Comparison of ENCODE assay signal across 10 cellular contexts in the genomic region with DNA sequence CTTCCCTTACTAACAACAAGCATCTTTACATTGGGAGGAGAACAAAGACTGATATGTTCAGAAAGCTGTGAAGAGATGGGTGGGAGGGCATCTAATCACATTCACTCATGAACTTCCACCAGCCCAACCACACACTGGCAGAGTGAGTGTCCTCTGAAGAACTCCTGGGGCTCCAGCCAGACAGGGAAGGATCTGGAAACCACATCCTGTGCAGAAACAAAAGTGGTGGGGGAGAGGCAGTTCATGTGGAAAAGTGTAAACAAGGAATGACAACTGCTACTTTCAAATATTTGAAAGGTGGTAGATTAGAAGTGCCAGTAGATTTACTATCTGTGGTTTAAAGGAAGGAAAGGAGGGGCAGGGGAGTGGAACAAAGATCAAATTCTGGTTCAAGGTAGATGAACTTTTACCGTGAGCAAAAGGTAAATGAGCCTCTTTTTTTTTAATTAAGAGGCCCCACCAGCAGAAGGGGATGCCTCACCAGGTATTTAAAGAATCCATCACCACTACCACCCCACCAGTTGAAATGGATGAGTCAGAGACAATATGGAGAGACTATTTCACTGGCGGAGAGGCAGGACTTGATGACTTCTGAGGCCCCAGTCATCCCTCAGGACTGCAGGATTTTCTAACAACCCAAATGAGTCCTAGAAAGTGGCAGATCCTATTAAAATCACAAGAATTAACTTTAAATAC. TPM values are rescaled to one million over a fixed set of nuclear protein-coding genes. Genes with fewer than 3 reads are reported as not detected.
DNase-seq lines count a peak whose midpoint lies in the region; ATAC-seq and TF ChIP-seq lines count a peak whose summit lies in the region.
"Had no signal": no experiment of that assay in that cellular context is flagged by ENCODE, and none has a peak within 500 bp of the region (broad histone marks: within the 10 kb centered on the region; RNA-seq: fewer than 3 reads in every experiment).

No MANE protein-coding gene starts in this region.

- no peaks in the 10 kb centered on the region for H3K27me3 Mint-ChIP-seq in WTC11 (ENCODE audit: low read depth)
- H3K27me3 Mint-ChIP-seq in activated naive CD8-positive, alpha-beta T cell treated with anti-CD3 and anti-CD28 coated beads, Interleukin-2, amount 50 U/mL, for 24 hours, result peaks cover 4% of the 10 kb centered on the region
- no peaks in the 10 kb centered on the region for H3K27me3 Mint-ChIP-seq in T-helper 17 cell

- POLR2A ChIA-PET in WTC11 (lab: Charles Lee), result no interaction called here

- H3K9me3 Mint-ChIP-seq in WTC11, result no peaks in the 10 kb centered on the region
- H3K9me3 Mint-ChIP-seq in activated naive CD8-positive, alpha-beta T cell treated with anti-CD3 and anti-CD28 coated beads, Interleukin-2, amount 50 U/mL, for 24 hours, result no peaks in the 10 kb centered on the region

- peaks cover 46% of the 10 kb centered on the region for H3K4me1 Mint-ChIP-seq in WTC11
- peaks cover 4% of the 10 kb centered on the region for H3K4me1 Mint-ChIP-seq in activated naive CD8-positive, alpha-beta T cell treated with anti-CD3 and anti-CD28 coated beads, Interleukin-2, amount 50 U/mL, for 24 hours
- H3K4me1 Mint-ChIP-seq in T-helper 17 cell, result peaks cover 6% of the 10 kb centered on the region

- H3K9me3 ChIP-seq in T-helper 17 cell (ENCODE audit: control insufficient read depth, low read length, poor library complexity, severe bottlenecking), result no peaks in the 10 kb centered on the region

- H3K36me3 Mint-ChIP-seq in WTC11, result peaks cover 21% of the 10 kb centered on the region
- H3K36me3 Mint-ChIP-seq in activated naive CD8-positive, alpha-beta T cell treated with anti-CD3 and anti-CD28 coated beads, Interleukin-2, amount 50 U/mL, for 24 hours (ENCODE audit: low read depth), result peaks cover 17% of the 10 kb centered on the region
- no peaks in the 10 kb centered on the region for H3K36me3 Mint-ChIP-seq in T-helper 17 cell (ENCODE audit: low read depth)

- TF ChIP-seq CTCF in AG09319 (IDR thresholded peaks at IDR 0.05; ENCODE audit: low read depth, low read length), result no peak
- no peak for TF ChIP-seq CTCF in WTC11 (IDR thresholded peaks at IDR 0.05)

- H3K4me3 Mint-ChIP-seq in WTC11 (no peak overlapping the region), T-helper 17 cell (no peak overlapping the region)
- H3K4me3 Mint-ChIP-seq in activated naive CD8-positive, alpha-beta T cell treated with anti-CD3 and anti-CD28 coated beads, Interleukin-2, amount 50 U/mL, for 24 hours, result no peak overlapping the region

- DNase-seq in AG09319 (ENCODE audit: extremely low read depth, low read depth) (peak; percentile 34), HPDE6-E6E7 (ENCODE audit: extremely low spot score) (peak; percentile 66), WTC11 (ENCODE audit: low spot score) (no peak), kidney tubule cell (ENCODE audit: low spot score) (peak; percentile 96), T-helper 17 cell (no peak)
- DNase-seq in stimulated activated CD4-positive, alpha-beta T cell treated with anti-CD3 and anti-CD28 coated beads, Interleukin-2, amount 100 ng/mL, for 48 hours, result no peak
- DNase-seq in activated naive CD8-positive, alpha-beta T cell treated with anti-CD3 and anti-CD28 coated beads, Interleukin-2, amount 50 U/mL, for 24 hours, result no peak
- DNase-seq: effector memory CD4-positive, alpha-beta T cell; NCI-H774 had no signal

- H3K27ac Mint-ChIP-seq in WTC11, result peak overlapping the region; percentile 62; the same call in 1 of the 2 replicates
- no peak overlapping the region for H3K27ac Mint-ChIP-seq in activated naive CD8-positive, alpha-beta T cell treated with anti-CD3 and anti-CD28 coated beads, Interleukin-2, amount 50 U/mL, for 24 hours
- H3K27ac Mint-ChIP-seq in T-helper 17 cell, result no peak overlapping the region

- CTCF ChIA-PET in WTC11 (lab: Charles Lee), result no interaction called here

- no peak for ATAC-seq in WTC11
- ATAC-seq in GM18502 (IDR thresholded peaks at IDR 0.05; ENCODE audit: poor library complexity, unreplicated experiment), result no peak
- no peak for ATAC-seq in activated naive CD8-positive, alpha-beta T cell treated with anti-CD3 and anti-CD28 coated beads, Interleukin-2, amount 50 U/mL, for 24 hours
- ATAC-seq in T-helper 17 cell, result no peak

TF ChIP-seq in WTC11, 78 proteins besides CTCF, POLR2A, EP300 and RAD21:
- TF ChIP-seq E2F5 (CRISPR knock-in tag; IDR thresholded peaks at IDR 0.05) (no peak), GABPB1 (CRISPR knock-in tag; IDR thresholded peaks at IDR 0.05) (peak; percentile 26; the same call in 1 of the 2 replicates), ZNF219 (CRISPR knock-in tag; IDR thresholded peaks at IDR 0.05; ENCODE audit: borderline replicate concordance) (no peak), GTF2I (CRISPR knock-in tag; conservative IDR thresholded peaks at IDR 0.05) (no peak)
- TF ChIP-seq, protein P1, sequence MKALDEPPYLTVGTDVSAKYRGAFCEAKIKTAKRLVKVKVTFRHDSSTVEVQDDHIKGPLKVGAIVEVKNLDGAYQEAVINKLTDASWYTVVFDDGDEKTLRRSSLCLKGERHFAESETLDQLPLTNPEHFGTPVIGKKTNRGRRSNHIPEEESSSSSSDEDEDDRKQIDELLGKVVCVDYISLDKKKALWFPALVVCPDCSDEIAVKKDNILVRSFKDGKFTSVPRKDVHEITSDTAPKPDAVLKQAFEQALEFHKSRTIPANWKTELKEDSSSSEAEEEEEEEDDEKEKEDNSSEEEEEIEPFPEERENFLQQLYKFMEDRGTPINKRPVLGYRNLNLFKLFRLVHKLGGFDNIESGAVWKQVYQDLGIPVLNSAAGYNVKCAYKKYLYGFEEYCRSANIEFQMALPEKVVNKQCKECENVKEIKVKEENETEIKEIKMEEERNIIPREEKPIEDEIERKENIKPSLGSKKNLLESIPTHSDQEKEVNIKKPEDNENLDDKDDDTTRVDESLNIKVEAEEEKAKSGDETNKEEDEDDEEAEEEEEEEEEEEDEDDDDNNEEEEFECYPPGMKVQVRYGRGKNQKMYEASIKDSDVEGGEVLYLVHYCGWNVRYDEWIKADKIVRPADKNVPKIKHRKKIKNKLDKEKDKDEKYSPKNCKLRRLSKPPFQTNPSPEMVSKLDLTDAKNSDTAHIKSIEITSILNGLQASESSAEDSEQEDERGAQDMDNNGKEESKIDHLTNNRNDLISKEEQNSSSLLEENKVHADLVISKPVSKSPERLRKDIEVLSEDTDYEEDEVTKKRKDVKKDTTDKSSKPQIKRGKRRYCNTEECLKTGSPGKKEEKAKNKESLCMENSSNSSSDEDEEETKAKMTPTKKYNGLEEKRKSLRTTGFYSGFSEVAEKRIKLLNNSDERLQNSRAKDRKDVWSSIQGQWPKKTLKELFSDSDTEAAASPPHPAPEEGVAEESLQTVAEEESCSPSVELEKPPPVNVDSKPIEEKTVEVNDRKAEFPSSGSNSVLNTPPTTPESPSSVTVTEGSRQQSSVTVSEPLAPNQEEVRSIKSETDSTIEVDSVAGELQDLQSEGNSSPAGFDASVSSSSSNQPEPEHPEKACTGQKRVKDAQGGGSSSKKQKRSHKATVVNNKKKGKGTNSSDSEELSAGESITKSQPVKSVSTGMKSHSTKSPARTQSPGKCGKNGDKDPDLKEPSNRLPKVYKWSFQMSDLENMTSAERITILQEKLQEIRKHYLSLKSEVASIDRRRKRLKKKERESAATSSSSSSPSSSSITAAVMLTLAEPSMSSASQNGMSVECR (CRISPR knock-in tag; IDR thresholded peaks at IDR 0.05; ENCODE audit: borderline replicate concordance), result no peak

RNA-seq across cellular contexts. Expression of gene GOT1, which starts 34.5 kb away (rescaled TPM):
- total RNA-seq in WTC11 (2021), result 52.9 to 56.8 TPM (median 54.8 TPM) in 3 replicates
- 1 to 10 TPM; 7.0 to 7.7 TPM for total RNA-seq in T-helper 17 cell

Comparison
In these comparisons a context has a peak if more than half of its experiments do, and no peak if none do; other contexts are left out.
1. DNase-seq: peak in AG09319 (single experiment), HPDE6-E6E7 (single experiment) and kidney tubule cell (single experiment); none in WTC11 (single experiment), stimulated activated CD4-positive, alpha-beta T cell treated with anti-CD3 and anti-CD28 coated beads, Interleukin-2, amount 100 ng/mL, for 48 hours (0 of 2), activated naive CD8-positive, alpha-beta T cell treated with anti-CD3 and anti-CD28 coated beads, Interleukin-2, amount 50 U/mL, for 24 hours (single experiment) and T-helper 17 cell (0 of 3).